ENCODE assay signal across 11 cellular contexts in genomic region chr5:138975098-138975847, GRCh38.
DNase-seq lines count a peak whose midpoint lies in the region; ATAC-seq, FAIRE-seq and TF ChIP-seq lines count a peak whose summit lies in the region.
"Had no signal": no experiment of that assay in that cellular context is flagged by ENCODE, and none has a peak within 500 bp of the region (broad histone marks: within the 10 kb centered on the region; RNA-seq: fewer than 3 reads in every experiment).

No MANE protein-coding gene starts in this region.

- peak; percentile 46 for DNase-seq in SIG-M5 treated with dmso at 0.1 percent for 504 hours (lab: John Stamatoyannopoulos, UW; ENCODE audit: unreplicated experiment)
- no peak for DNase-seq in SIG-M5 (lab: John Stamatoyannopoulos, UW)
- DNase-seq in coronary artery (ENCODE audit: low spot score) = no peak
- DNase-seq in medulla oblongata (ENCODE audit: extremely low spot score) = peak; percentile 71
- DNase-seq in urothelium cell line (ENCODE audit: low spot score) = peak; percentile 25
- no peak for DNase-seq in GM13977 (ENCODE audit: low spot score)
- no peak for DNase-seq in DMS153 (lab: John Stamatoyannopoulos, UW)
- DNase-seq: effector CD8-positive, alpha-beta T cell had no signal

- in situ Hi-C loops in GM13977 (cut with MboI; ENCODE audit: low pct_unique_long_range_greater_than_20kb, low sequenced_read_pairs, unreplicated experiment) = no loop called here

- TF ChIP-seq CTCF in coronary artery (IDR thresholded peaks at IDR 0.05) (no peak), GM13977 (IDR thresholded peaks at IDR 0.05; ENCODE audit: extremely low read depth, insufficient read depth, missing control alignments) (no peak)

- no peak for ATAC-seq in GM21619 (IDR thresholded peaks at IDR 0.05; ENCODE audit: unreplicated experiment)

- no peak for FAIRE-seq in urothelium cell line (lab: Jason Lieb, UNC)
- FAIRE-seq: H1 had no signal

- H3K27ac ChIP-seq in coronary artery = peak overlapping the region; percentile 57 to 83
- H3K27ac ChIP-seq: SK-N-MC had no signal

- no peak overlapping the region for H3K4me3 ChIP-seq in coronary artery
- H3K4me3 ChIP-seq: SK-N-MC had no signal

Comparison
In these comparisons a context has a peak if more than half of its experiments do, and no peak if none do; other contexts are left out.
1. DNase-seq: peak in SIG-M5 treated with dmso at 0.1 percent for 504 hours (single experiment), medulla oblongata (single experiment) and urothelium cell line (single experiment); none in SIG-M5 (single experiment), coronary artery (single experiment), GM13977 (single experiment) and DMS153 (single experiment).